1 cellular context compared by ENCODE assay signal in the genomic region with DNA sequence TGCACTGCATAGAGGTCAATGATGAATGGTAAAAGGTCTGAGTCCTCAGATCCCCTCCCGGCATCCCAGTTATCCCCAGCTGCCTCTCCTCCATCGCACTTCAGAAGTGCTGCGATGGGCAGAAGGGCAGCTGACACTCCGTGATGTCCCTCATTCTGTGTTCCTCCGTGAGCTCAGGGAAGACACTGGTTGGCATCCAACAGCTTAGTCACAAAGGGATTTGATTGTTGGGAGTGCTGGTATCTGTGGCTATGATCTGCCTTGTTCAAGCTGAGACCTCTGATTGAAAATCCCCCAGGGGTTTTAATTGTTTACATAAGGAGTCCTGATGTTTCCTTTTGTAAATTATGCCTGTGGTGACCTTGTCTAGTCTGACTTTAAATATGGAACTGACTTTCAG.
TF ChIP-seq lines count a peak whose summit lies in the region.

No MANE protein-coding gene starts in this region.

TF ChIP-seq in WTC11, 78 proteins besides CTCF, POLR2A, EP300 and RAD21 (continued from another document):
- no peak for TF ChIP-seq ZNF317 (CRISPR knock-in tag; IDR thresholded peaks at IDR 0.05; ENCODE audit: borderline replicate concordance, low read depth)
- TF ChIP-seq TCF7 (CRISPR knock-in tag; IDR thresholded peaks at IDR 0.05; ENCODE audit: low read depth) = no peak
- TF ChIP-seq, protein P1, sequence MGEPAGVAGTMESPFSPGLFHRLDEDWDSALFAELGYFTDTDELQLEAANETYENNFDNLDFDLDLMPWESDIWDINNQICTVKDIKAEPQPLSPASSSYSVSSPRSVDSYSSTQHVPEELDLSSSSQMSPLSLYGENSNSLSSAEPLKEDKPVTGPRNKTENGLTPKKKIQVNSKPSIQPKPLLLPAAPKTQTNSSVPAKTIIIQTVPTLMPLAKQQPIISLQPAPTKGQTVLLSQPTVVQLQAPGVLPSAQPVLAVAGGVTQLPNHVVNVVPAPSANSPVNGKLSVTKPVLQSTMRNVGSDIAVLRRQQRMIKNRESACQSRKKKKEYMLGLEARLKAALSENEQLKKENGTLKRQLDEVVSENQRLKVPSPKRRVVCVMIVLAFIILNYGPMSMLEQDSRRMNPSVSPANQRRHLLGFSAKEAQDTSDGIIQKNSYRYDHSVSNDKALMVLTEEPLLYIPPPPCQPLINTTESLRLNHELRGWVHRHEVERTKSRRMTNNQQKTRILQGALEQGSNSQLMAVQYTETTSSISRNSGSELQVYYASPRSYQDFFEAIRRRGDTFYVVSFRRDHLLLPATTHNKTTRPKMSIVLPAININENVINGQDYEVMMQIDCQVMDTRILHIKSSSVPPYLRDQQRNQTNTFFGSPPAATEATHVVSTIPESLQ (CRISPR knock-in tag; IDR thresholded peaks at IDR 0.05) = no peak
